In genomic region chrX:103554687-103555417, GRCh38 we compare ENCODE assay signal across 8 cellular contexts. TPM values are rescaled to one million over a fixed set of nuclear protein-coding genes. Genes with fewer than 3 reads are reported as not detected.
DNase-seq lines count a peak whose midpoint lies in the region; ATAC-seq and TF ChIP-seq lines count a peak whose summit lies in the region.

No MANE protein-coding gene starts in this region.

- H3K9me3 ChIP-seq in NT2/D1 (ENCODE audit: insufficient read depth, low read length) (no peaks in the 10 kb centered on the region), heart left ventricle (no peaks in the 10 kb centered on the region)

- intact Hi-C loops in heart left ventricle (cut with DNase I): no loop called here

- peak; percentile 65 for DNase-seq in NT2/D1 (ENCODE audit: low read depth, low spot score)
- peak; percentile 2 to 18 (median 4) for DNase-seq in activated naive CD4-positive, alpha-beta T cell (lab: John Stamatoyannopoulos, UW)
- peak in 4 of 5 donors; percentile 19 to 41 (median 28) for DNase-seq in heart left ventricle
- DNase-seq in NCI-H1694 (lab: John Stamatoyannopoulos, UW): no peak
- no peak for DNase-seq in omental fat pad (ENCODE audit: low spot score)

- H3K9ac ChIP-seq in NT2/D1 (ENCODE audit: insufficient read length, low read depth) (peak overlapping the region; percentile 69), rectal smooth muscle tissue (ENCODE audit: low read length) (no peak overlapping the region)

- ATAC-seq in GM18508 (IDR thresholded peaks at IDR 0.05; ENCODE audit: insufficient read depth, unreplicated experiment): peak; percentile 66
- ATAC-seq in HG02759 (IDR thresholded peaks at IDR 0.05; ENCODE audit: unreplicated experiment): peak; percentile 98
- ATAC-seq in heart left ventricle: no peak
- ATAC-seq in omental fat pad (ENCODE audit: low FRiP score): no peak

- H3K4me3 ChIP-seq in NT2/D1 (ENCODE audit: insufficient read length, low read depth) (peak overlapping the region; percentile 54), heart left ventricle (peak overlapping the region in 10 of 12 donors; percentile 4 to 55 (median 43)), rectal smooth muscle tissue (ENCODE audit: low read length) (peak overlapping the region; percentile 49)

- no peak overlapping the region for H3K27ac ChIP-seq in heart left ventricle
- H3K27ac ChIP-seq in rectal smooth muscle tissue (ENCODE audit: low read depth, low read length): no peak overlapping the region

- no peaks in the 10 kb centered on the region for H3K36me3 ChIP-seq in NT2/D1 (ENCODE audit: insufficient read depth, insufficient read length, low read length)
- H3K36me3 ChIP-seq in heart left ventricle: no peaks in the 10 kb centered on the region
- H3K36me3 ChIP-seq in rectal smooth muscle tissue (ENCODE audit: control insufficient read depth, insufficient read depth, low read length): no peaks in the 10 kb centered on the region

- WGBS in heart left ventricle, 4 donors: 12 to 36% (median 26%) methylated on average over 19 of the region's 19 CpGs

- H3K27me3 ChIP-seq in NT2/D1 (ENCODE audit: insufficient read depth, insufficient read length) (peaks cover 4% of the 10 kb centered on the region), heart left ventricle (peaks cover 0 to 17% (median 0%) of the 10 kb centered on the region in 9 donors), rectal smooth muscle tissue (ENCODE audit: control insufficient read depth, insufficient read depth, low read length) (no peaks in the 10 kb centered on the region)

- TF ChIP-seq POLR2A in heart left ventricle (IDR thresholded peaks at IDR 0.05): no peak

- no peak for TF ChIP-seq CTCF in heart left ventricle (IDR thresholded peaks at IDR 0.05)
- TF ChIP-seq CTCF in omental fat pad (IDR thresholded peaks at IDR 0.05): no peak

- H3K4me1 ChIP-seq in NT2/D1 (ENCODE audit: insufficient read depth, insufficient read length): no peaks in the 10 kb centered on the region
- no peaks in the 10 kb centered on the region for H3K4me1 ChIP-seq in heart left ventricle
- H3K4me1 ChIP-seq in rectal smooth muscle tissue (ENCODE audit: control insufficient read depth, insufficient read depth, low read length): no peaks in the 10 kb centered on the region

RNA-seq across cellular contexts. Expression of gene TCEAL4, which starts 30.5 kb away (rescaled TPM):
- 10 to 100 TPM; 50.9 to 75.3 (median 64.8) TPM for total RNA-seq in heart left ventricle
- 100 to 1,000 TPM; 105 to 176 TPM for polyA plus RNA-seq in heart left ventricle
- total RNA-seq in omental fat pad: 100 to 1,000 TPM in 3 of 4 donors, 10 to 100 TPM in 1; 90.0 to 221 (median 107) TPM

RNA-seq across cellular contexts. Expression of gene RAB40A, which starts 35.6 kb away (rescaled TPM):
- total RNA-seq in heart left ventricle: under 1 TPM in 4 of 9 donors, not detected in 5; 0.12 to 0.43 (median 0.17) TPM
- under 1 TPM in 1 of 2 donors, not detected in 1; 0.11 TPM for polyA plus RNA-seq in heart left ventricle
- total RNA-seq in omental fat pad: 1 to 10 TPM in 1 of 4 donors, under 1 TPM in 2, not detected in 1; 0.19 to 1.3 (median 0.44) TPM

RNA-seq across cellular contexts. Expression of gene TCEAL3, which starts 52.9 kb away (rescaled TPM):
- total RNA-seq in heart left ventricle: 10 to 100 TPM; 16.1 to 26.0 (median 20.2) TPM
- 10 to 100 TPM; 30.3 to 37.7 TPM for polyA plus RNA-seq in heart left ventricle
- 10 to 100 TPM; 23.9 to 41.7 (median 31.2) TPM for total RNA-seq in omental fat pad

Comparison
In these comparisons a context has a peak if more than half of its experiments do, and no peak if none do; other contexts are left out.
1. ATAC-seq: peak in GM18508 (single experiment) and HG02759 (single experiment); none in heart left ventricle (0 of 4) and omental fat pad (single experiment).
2. DNase-seq: peak in NT2/D1 (single experiment), activated naive CD4-positive, alpha-beta T cell (4 of 4) and heart left ventricle (4 of 5); none in NCI-H1694 (single experiment) and omental fat pad (single experiment).
3. Peak in every context shown above with its lines, with median percentiles within 50 percentile points of each other: H3K4me3 ChIP-seq.